8 cellular contexts compared by ENCODE assay signal in genomic region chr15:64503197-64503596, GRCh38. TPM values are rescaled to one million over a fixed set of nuclear protein-coding genes. Genes with fewer than 3 reads are reported as not detected.
DNase-seq lines count a peak whose midpoint lies in the region; TF ChIP-seq lines count a peak whose summit lies in the region.

No MANE protein-coding gene starts in this region.

- H3K9me3 ChIP-seq in KOPT-K1 (ENCODE audit: insufficient read depth, low read length, poor library complexity, severe bottlenecking) = no peaks in the 10 kb centered on the region
- no peaks in the 10 kb centered on the region for H3K9me3 ChIP-seq in breast epithelium
- no peaks in the 10 kb centered on the region for H3K9me3 ChIP-seq in muscle layer of duodenum (ENCODE audit: control insufficient read depth in 1 of 2, low read length in 2 of 2)

- H3K27ac ChIP-seq in KOPT-K1 (ENCODE audit: low read depth, low read length, poor library complexity, severe bottlenecking) = peak overlapping the region; percentile 67
- peak overlapping the region; percentile 58 to 65 for H3K27ac ChIP-seq in breast epithelium
- peak overlapping the region; percentile 57 for H3K27ac ChIP-seq in muscle layer of duodenum (ENCODE audit: low read length)

- DNase-seq in C1 segment of cervical spinal cord (lab: John Stamatoyannopoulos, UW) (peak in 8 of 14 donors; percentile 7 to 42 (median 34)), breast epithelium (ENCODE audit: low spot score in 2 of 2) (no peak), GM13977 (ENCODE audit: low spot score) (no peak), NCI-H2107 treated with DMSO at 0.1 percent for 48 hours (lab: John Stamatoyannopoulos, UW; ENCODE audit: unreplicated experiment) (no peak), GM13976 (ENCODE audit: low spot score) (no peak), AML-193 (lab: John Stamatoyannopoulos, UW) (no peak)

- intact Hi-C loops in breast epithelium (cut with DNase I; ENCODE audit: low total_unique reads) = no loop called here

- H3K4me3 ChIP-seq in breast epithelium (no peak overlapping the region), muscle layer of duodenum (ENCODE audit: low read depth in 1 of 2, low read length in 2 of 2) (peak overlapping the region in 1 of 2 donors; percentile 9)

- H3K36me3 ChIP-seq in KOPT-K1 (ENCODE audit: insufficient read depth, low read length) (peaks cover 43% of the 10 kb centered on the region), breast epithelium (no peaks in the 10 kb centered on the region), muscle layer of duodenum (ENCODE audit: control insufficient read depth in 1 of 2, insufficient read depth in 2 of 2, low read length in 2 of 2) (peaks cover 13 to 14% of the 10 kb centered on the region in 2 donors)

- no peak for TF ChIP-seq POLR2A in breast epithelium (IDR thresholded peaks at IDR 0.05)

- H3K27me3 ChIP-seq in breast epithelium = no peaks in the 10 kb centered on the region
- H3K27me3 ChIP-seq in muscle layer of duodenum (ENCODE audit: low read depth, low read length) = no peaks in the 10 kb centered on the region

- no peak for TF ChIP-seq CTCF in breast epithelium (IDR thresholded peaks at IDR 0.05)
- no peak for TF ChIP-seq CTCF in GM13977 (IDR thresholded peaks at IDR 0.05; ENCODE audit: extremely low read depth, insufficient read depth, missing control alignments)
- TF ChIP-seq CTCF in GM13976 (IDR thresholded peaks at IDR 0.05; ENCODE audit: borderline replicate concordance, control extremely low read depth, extremely low read depth, insufficient read depth, missing control alignments) = no peak

- in situ Hi-C loops in GM13977 (cut with MboI; ENCODE audit: low pct_unique_long_range_greater_than_20kb, low sequenced_read_pairs, unreplicated experiment) (no loop called here), GM13976 (cut with MboI; ENCODE audit: low sequenced_read_pairs, unreplicated experiment) (no loop called here)

- H3K4me1 ChIP-seq in breast epithelium (peaks cover 7 to 10% of the 10 kb centered on the region in 2 donors), muscle layer of duodenum (ENCODE audit: control insufficient read depth in 1 of 2, insufficient read depth in 2 of 2, low read length in 2 of 2) (peaks cover 31 to 69% of the 10 kb centered on the region in 2 donors)

RNA-seq across cellular contexts. Expression of gene ZNF609, which starts 42.8 kb away (rescaled TPM):
- 10 to 100 TPM; 22.9 to 32.1 (median 29.2) TPM for total RNA-seq in breast epithelium

Comparison
In these comparisons a context has a peak if more than half of its experiments do, and no peak if none do; other contexts are left out.
1. DNase-seq: peak in C1 segment of cervical spinal cord (8 of 14); none in breast epithelium (0 of 2), GM13977 (single experiment), NCI-H2107 treated with DMSO at 0.1 percent for 48 hours (single experiment), GM13976 (single experiment) and AML-193 (0 of 2).
2. Peak in every context shown above with its lines, with median percentiles within 50 percentile points of each other: H3K27ac ChIP-seq.